In genomic region chr10:6219494-6219836, GRCh38 we compare ENCODE assay signal across 23 cellular contexts. TPM values are rescaled to one million over a fixed set of nuclear protein-coding genes. Genes with fewer than 3 reads are reported as not detected.
DNase-seq lines count a peak whose midpoint lies in the region; ATAC-seq and TF ChIP-seq lines count a peak whose summit lies in the region.
"Had no signal": no experiment of that assay in that cellular context is flagged by ENCODE, and none has a peak within 500 bp of the region (broad histone marks: within the 10 kb centered on the region; RNA-seq: fewer than 3 reads in every experiment).

No MANE protein-coding gene starts in this region.

- H3K27ac Mint-ChIP-seq in MCF 10A (ENCODE audit: low read depth, unreplicated experiment) = no peak overlapping the region

- peaks cover 13% of the 10 kb centered on the region for H3K79me1 ChIP-seq in neuronal stem cell (ENCODE audit: low read depth, low read length)

- H3K14ac ChIP-seq in neuronal stem cell (ENCODE audit: low read length) = no peak overlapping the region

- peaks cover 53% of the 10 kb centered on the region for H3K36me3 Mint-ChIP-seq in MCF 10A (ENCODE audit: insufficient read depth, unreplicated experiment)

- no peak overlapping the region for H2BK120ac ChIP-seq in neuronal stem cell (ENCODE audit: low read depth, low read length)

- H2AK5ac ChIP-seq in neuronal stem cell (ENCODE audit: low read depth, low read length) = no peak overlapping the region

- H2BK15ac ChIP-seq in neuronal stem cell (ENCODE audit: low read length) = no peak overlapping the region

- H3K27me3 ChIP-seq in breast epithelium (no peaks in the 10 kb centered on the region), brain microvascular endothelial cell (replicated peaks) (no peaks in the 10 kb centered on the region), neuronal stem cell (ENCODE audit: control insufficient read depth in 3 of 3, insufficient read depth in 3 of 3, low read depth in 1 of 3, low read length in 3 of 3) (no peaks in the 10 kb centered on the region)
- H3K27me3 ChIP-seq: adrenal gland, MG63 had no signal

- TF ChIP-seq CTCF in breast epithelium (IDR thresholded peaks at IDR 0.05) (no peak), MCF 10A (IDR thresholded peaks at IDR 0.05; ENCODE audit: unreplicated experiment) (no peak), brain microvascular endothelial cell (IDR thresholded peaks at IDR 0.05; ENCODE audit: low read depth, low read length, missing control alignments) (no peak)

- no peaks in the 10 kb centered on the region for H3K9me3 ChIP-seq in breast epithelium
- peaks cover 0 to 1% of the 10 kb centered on the region in 2 donors for H3K9me3 ChIP-seq in neuronal stem cell (replicated peaks in 1 of 2; ENCODE audit: control insufficient read depth in 2 of 2, insufficient read depth in 1 of 2, low read depth in 1 of 2, low read length in 2 of 2)
- H3K9me3 ChIP-seq: adrenal gland, MG63, prostate gland had no signal

- intact Hi-C loops in breast epithelium (cut with DNase I; ENCODE audit: low total_unique reads) (loop anchor here (10.0 kb wide), 1 partner anchor 105 kb away; no protein-coding TSS in a partner anchor), MCF 10A (cut with micrococcal nuclease) (loop anchor here (5.0 kb wide), 1 partner anchor 183 kb away; no protein-coding TSS in a partner anchor)

- DNase-seq in breast epithelium (ENCODE audit: low spot score in 2 of 2) (no peak), MCF 10A (ENCODE audit: unreplicated experiment) (no peak), brain microvascular endothelial cell (no peak), neuronal stem cell (ENCODE audit: low spot score) (no peak), CD1c-positive myeloid dendritic cell (ENCODE audit: extremely low spot score) (no peak), NCI-H345 (lab: John Stamatoyannopoulos, UW) (no peak)
- DNase-seq in stimulated activated CD4-positive, alpha-beta T cell treated with anti-CD3 and anti-CD28 coated beads, Interleukin-2, amount 100 ng/mL, for 24 hours = no peak
- DNase-seq: activated naive CD4-positive, alpha-beta T cell; activated T-cell treated with anti-CD3 and anti-CD28 coated beads, Interleukin-2, amount 50 U/mL, for 4 hours; adrenal gland; DND-41; effector CD4-positive, alpha-beta T cell; erythroblast; HCEC 1CT; head of caudate nucleus; KBM-7; MG63; RPMI8226; stimulated activated naive CD8-positive, alpha-beta T cell treated with anti-CD3 and anti-CD28 coated beads, Interleukin-15, Interleukin-2, amounts not matched to agents 100 U/mL and 50 U/mL, for 24 hours; T-helper 2 cell had no signal

- no peak for ATAC-seq in HG02623 (IDR thresholded peaks at IDR 0.05; ENCODE audit: unreplicated experiment)
- ATAC-seq: activated T-cell treated with anti-CD3 and anti-CD28 coated beads, Interleukin-2, amount 50 U/mL, for 4 hours; SK-N-SH treated with all-trans-retinoic acid at 6 μM for 48 hours; stimulated activated naive CD8-positive, alpha-beta T cell treated with anti-CD3 and anti-CD28 coated beads, Interleukin-15, Interleukin-2, amounts not matched to agents 100 U/mL and 50 U/mL, for 24 hours had no signal

- H3K23ac ChIP-seq in neuronal stem cell (ENCODE audit: low read depth, low read length, poor library complexity) = no peak overlapping the region

- CTCF ChIA-PET in MCF 10A (lab: Yijun Ruan, JAX) = interaction anchor here (0.6 to 0.7 kb wide), 3 partner anchors 62 to 186 kb away, joined by 3 to 4 read pairs (median 3); no protein-coding TSS in a partner anchor

- no peaks in the 10 kb centered on the region for H3K9me3 Mint-ChIP-seq in MCF 10A (ENCODE audit: unreplicated experiment)
- H3K9me3 Mint-ChIP-seq: activated T-cell treated with anti-CD3 and anti-CD28 coated beads, Interleukin-2, amount 50 U/mL, for 4 hours had no signal

- no peak overlapping the region for H4K8ac ChIP-seq in neuronal stem cell (ENCODE audit: low read depth, low read length)

- H3K9ac ChIP-seq in neuronal stem cell (ENCODE audit: low read depth, low read length, poor library complexity) = no peak overlapping the region

- no peak overlapping the region for H2AFZ ChIP-seq in neuronal stem cell (ENCODE audit: low read length)

- H3K4me3 Mint-ChIP-seq in MCF 10A (ENCODE audit: unreplicated experiment) = no peak overlapping the region
- H3K4me3 Mint-ChIP-seq: activated T-cell treated with anti-CD3 and anti-CD28 coated beads, Interleukin-2, amount 50 U/mL, for 4 hours had no signal

- no TSS peak for BruUV-seq in MCF 10A (replicated peaks; lab: Mats Ljungman, UMichigan)

- H3K4me3 ChIP-seq in breast epithelium (no peak overlapping the region), brain microvascular endothelial cell (ENCODE audit: low read depth, low read length) (no peak overlapping the region), neuronal stem cell (ENCODE audit: low read length in 2 of 2) (no peak overlapping the region)
- H3K4me3 ChIP-seq: adrenal gland, MG63, prostate gland had no signal

- no peak for TF ChIP-seq POLR2A in breast epithelium (IDR thresholded peaks at IDR 0.05)

- no peak overlapping the region for H3K18ac ChIP-seq in neuronal stem cell (ENCODE audit: low read length)

- in situ Hi-C loops in brain microvascular endothelial cell (cut with HindIII; ENCODE audit: low pct_ligation_motif_present, low sequenced_read_pairs) = no loop called here

- no peak overlapping the region for H3K4me2 ChIP-seq in neuronal stem cell (ENCODE audit: insufficient read depth, low read length, poor library complexity, severe bottlenecking)

- H3K36me3 ChIP-seq in breast epithelium = peaks cover 13% of the 10 kb centered on the region
- peaks cover 69% of the 10 kb centered on the region for H3K36me3 ChIP-seq in brain microvascular endothelial cell (replicated peaks)
- H3K36me3 ChIP-seq in neuronal stem cell (replicated peaks in 1 of 2; ENCODE audit: control insufficient read depth in 2 of 2, insufficient read depth in 2 of 2, low read length in 2 of 2) = peaks cover 71 to 96% of the 10 kb centered on the region in 2 donors

- no peak overlapping the region for H2BK12ac ChIP-seq in neuronal stem cell (ENCODE audit: low read length)

- no peak overlapping the region for H3K4ac ChIP-seq in neuronal stem cell (ENCODE audit: low read length)

- H4K91ac ChIP-seq in neuronal stem cell (ENCODE audit: low read depth, low read length, poor library complexity) = no peak overlapping the region

- H3K27ac ChIP-seq in breast epithelium = peak overlapping the region; percentile 48 to 71
- peak overlapping the region; percentile 31 for H3K27ac ChIP-seq in brain microvascular endothelial cell
- H3K27ac ChIP-seq in neuronal stem cell (replicated peaks; ENCODE audit: low read length) = peak overlapping the region; percentile 30
- H3K27ac ChIP-seq: adrenal gland, prostate gland had no signal

- no CpG with 5 or more reads among the region's 10 CpGs for WGBS in neuronal stem cell (ENCODE audit: extremely low coverage in 2 of 2, insufficient read length in 2 of 2, insufficient replicate concordance in 1 of 2), 2 donors

- peaks cover 18% of the 10 kb centered on the region for H3K4me1 Mint-ChIP-seq in MCF 10A (ENCODE audit: insufficient read depth, unreplicated experiment)

- no peaks in the 10 kb centered on the region for H3K27me3 Mint-ChIP-seq in MCF 10A (ENCODE audit: insufficient read depth, unreplicated experiment)

- POLR2A ChIA-PET in MCF 10A (lab: Yijun Ruan, JAX) = interaction anchor here (0.6 to 3.2 kb wide), 10 partner anchors 15 to 330 kb away, joined by 3 to 25 read pairs (median 4); partner anchors contain the start of genes ANKRD16, FBH1 and PFKFB3

- H3K4me1 ChIP-seq in breast epithelium = no peaks in the 10 kb centered on the region
- peaks cover 0 to 8% of the 10 kb centered on the region in 2 donors for H3K4me1 ChIP-seq in neuronal stem cell (ENCODE audit: control insufficient read depth in 2 of 2, insufficient read depth in 1 of 2, low read depth in 1 of 2, low read length in 2 of 2)
- H3K4me1 ChIP-seq: adrenal gland, prostate gland had no signal

- peak overlapping the region; percentile 48 for H2BK5ac ChIP-seq in neuronal stem cell (ENCODE audit: low read length)

RNA-seq across cellular contexts. Expression of gene PFKFB3, which starts 16.7 kb away (rescaled TPM):
- 100 to 1,000 TPM in 2 of 3 donors, 10 to 100 TPM in 1; 94.8 to 240 (median 144) TPM for total RNA-seq in breast epithelium
- 15.8 and 17.8 TPM in 2 replicates for total RNA-seq in MCF 10A (2022)
- 11.4 TPM for polyA plus RNA-seq in neuronal stem cell (2013, experiment 1 of 2)
- polyA plus RNA-seq in neuronal stem cell (2013, experiment 2 of 2) = 11.8 TPM
